30 cellular contexts compared by ENCODE assay signal in the genomic region with DNA sequence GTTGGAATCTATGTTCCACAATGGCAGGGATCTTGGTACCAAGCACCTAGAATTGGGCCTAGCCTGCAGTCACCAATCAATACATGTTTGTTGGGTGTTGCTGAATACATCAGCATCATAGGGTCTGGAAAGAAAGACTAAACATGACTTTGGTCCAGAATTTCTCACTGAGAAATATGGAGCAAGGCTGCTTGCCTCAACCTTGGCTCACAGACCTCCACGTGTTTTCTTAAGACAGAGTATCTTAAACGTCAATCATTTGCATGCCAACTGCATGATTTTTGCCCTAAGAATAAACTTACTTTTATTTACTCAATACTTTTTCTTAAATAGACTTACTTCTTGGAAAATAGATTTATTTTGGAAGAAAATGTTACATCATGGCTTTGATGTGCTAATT.
"Had no signal": no experiment of that assay in that cellular context is flagged by ENCODE, and none has a peak within 500 bp of the region (broad histone marks: within the 10 kb centered on the region; RNA-seq: fewer than 3 reads in every experiment).

No MANE protein-coding gene starts in this region.

- H3K27ac ChIP-seq: neural progenitor cell, neutrophil, right atrium auricular region, skin epidermis, stomach, testis, tibial nerve, vagina had no signal

- H3K4me3 ChIP-seq: left lung, lung, neural progenitor cell, right atrium auricular region, skin epidermis, stomach, testis, tibial nerve, vagina had no signal

- H3K27me3 Mint-ChIP-seq: naive B cell; progenitor cell of endocrine pancreas; stimulated activated naive B cell treated with anti-CD40 and anti-IgM and Interleukin-4, amounts not matched to agents 10 μg/mL and 1 μg/mL and 100 μg/mL, for 72 hours; type B pancreatic cell had no signal

- H3K9me3 ChIP-seq: left lung, neutrophil, right atrium auricular region, stomach, testis, tibial nerve, vagina had no signal

- H3K27me3 ChIP-seq: left lung, neural progenitor cell, neutrophil, right atrium auricular region, stomach, testis, tibial nerve, vagina had no signal

- DNase-seq: hypothalamus; immature natural killer cell; kidney; left colon; left lung; mesendoderm; naive B cell; natural killer cell; nephron progenitor cell; occipital lobe; stimulated activated CD4-positive, alpha-beta T cell treated with anti-CD3 and anti-CD28 coated beads, Interleukin-12 subunit alpha, Interleukin-12 subunit beta, amount 100 ng/mL, for 4 hours; stimulated activated CD4-positive, alpha-beta T cell treated with anti-CD3 and anti-CD28 coated beads, Interleukin-15, amount 100 ng/mL, for 24 hours; stimulated activated CD4-positive, alpha-beta T cell treated with anti-CD3 and anti-CD28 coated beads, Interleukin-2, amount 100 ng/mL, for 24 hours; stimulated activated CD4-positive, alpha-beta T cell treated with anti-CD3 and anti-CD28 coated beads, Interleukin-4, amount 100 ng/mL, for 1 hour; stimulated activated naive B cell treated with anti-CD40 and anti-IgM and Interleukin-4, amounts not matched to agents 10 μg/mL and 1 μg/mL and 100 μg/mL, for 72 hours; stimulated activated naive CD8-positive, alpha-beta T cell treated with anti-CD3 and anti-CD28 coated beads, Interleukin-15, Interleukin-2, amounts not matched to agents 100 U/mL and 50 U/mL, for 24 hours; stomach; testis had no signal

- H3K36me3 ChIP-seq: left lung, neural progenitor cell, neutrophil, right atrium auricular region, vagina had no signal

- H3K4me1 ChIP-seq: neural progenitor cell, right atrium auricular region, stomach, vagina had no signal

- H3K4me1 Mint-ChIP-seq: natural killer cell had no signal

- H3K4me3 Mint-ChIP-seq: immature natural killer cell; mesothelial cell of epicardium; naive B cell; natural killer cell; nephron progenitor cell; neural progenitor cell; stimulated activated naive B cell treated with anti-CD40 and anti-IgM and Interleukin-4, amounts not matched to agents 10 μg/mL and 1 μg/mL and 100 μg/mL, for 72 hours; type B pancreatic cell had no signal

- H3K9me3 Mint-ChIP-seq: immature natural killer cell, mesothelial cell of epicardium, natural killer cell, nephron progenitor cell, neural progenitor cell, type B pancreatic cell had no signal

- H3K27ac Mint-ChIP-seq: immature natural killer cell; mesothelial cell of epicardium; naive B cell; natural killer cell; nephron progenitor cell; neural progenitor cell; progenitor cell of endocrine pancreas; stimulated activated naive B cell treated with anti-CD40 and anti-IgM and Interleukin-4, amounts not matched to agents 10 μg/mL and 1 μg/mL and 100 μg/mL, for 72 hours; type B pancreatic cell had no signal

- FAIRE-seq: islet of Langerhans, kidney had no signal

- H3K36me3 Mint-ChIP-seq: immature natural killer cell, mesothelial cell of epicardium, naive B cell, natural killer cell, type B pancreatic cell had no signal

- ATAC-seq: left colon; left lung; natural killer cell; sciatic nerve; stimulated activated naive B cell treated with anti-CD40 and anti-IgM and Interleukin-4, amounts not matched to agents 10 μg/mL and 1 μg/mL and 100 μg/mL, for 72 hours; stimulated activated naive CD8-positive, alpha-beta T cell treated with anti-CD3 and anti-CD28 coated beads, Interleukin-15, Interleukin-2, amounts not matched to agents 100 U/mL and 50 U/mL, for 24 hours had no signal
